Comparison of ENCODE assay signal across 1 cellular context in the genomic region with DNA sequence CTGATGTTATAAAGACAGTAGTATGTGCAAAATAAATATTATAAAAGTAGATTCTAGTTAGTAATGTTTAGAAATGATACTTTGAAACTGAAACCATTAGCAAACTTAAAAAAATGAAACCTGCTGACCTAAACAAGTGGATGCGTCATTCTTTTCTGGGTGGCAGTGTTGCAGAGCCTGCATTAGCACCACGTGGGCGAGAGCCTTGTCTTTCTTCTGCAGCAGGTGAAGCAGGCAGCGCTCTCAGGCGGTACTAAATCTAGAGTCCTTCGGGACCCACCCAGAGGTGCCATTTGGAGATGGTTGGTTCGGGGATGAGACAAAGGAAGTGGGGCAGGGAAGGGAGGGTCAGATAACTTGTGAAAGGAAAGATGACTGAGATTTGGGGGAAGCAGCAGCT.
TF ChIP-seq lines count a peak whose summit lies in the region.

No MANE protein-coding gene starts in this region.

TF ChIP-seq in GM12878, 131 proteins besides CTCF, POLR2A, EP300 and RAD21 (continued from another document):
- TF ChIP-seq, protein P1, sequence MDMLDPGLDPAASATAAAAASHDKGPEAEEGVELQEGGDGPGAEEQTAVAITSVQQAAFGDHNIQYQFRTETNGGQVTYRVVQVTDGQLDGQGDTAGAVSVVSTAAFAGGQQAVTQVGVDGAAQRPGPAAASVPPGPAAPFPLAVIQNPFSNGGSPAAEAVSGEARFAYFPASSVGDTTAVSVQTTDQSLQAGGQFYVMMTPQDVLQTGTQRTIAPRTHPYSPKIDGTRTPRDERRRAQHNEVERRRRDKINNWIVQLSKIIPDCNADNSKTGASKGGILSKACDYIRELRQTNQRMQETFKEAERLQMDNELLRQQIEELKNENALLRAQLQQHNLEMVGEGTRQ (IDR thresholded peaks at IDR 0.05; ENCODE audit: borderline replicate concordance, low read depth, low read length) = peak; percentile 36; the same call in 1 of the 2 replicates
- TF ChIP-seq BHLHE40 (IDR thresholded peaks at IDR 0.05; ENCODE audit: borderline replicate concordance in 1 of 2, low read depth in 2 of 2, low read length in 1 of 2) = 0 out of 4 replicates have a peak, but pooled peaks of 1 of the 2 experiments have one; percentile 23
- TF ChIP-seq, protein P2, sequence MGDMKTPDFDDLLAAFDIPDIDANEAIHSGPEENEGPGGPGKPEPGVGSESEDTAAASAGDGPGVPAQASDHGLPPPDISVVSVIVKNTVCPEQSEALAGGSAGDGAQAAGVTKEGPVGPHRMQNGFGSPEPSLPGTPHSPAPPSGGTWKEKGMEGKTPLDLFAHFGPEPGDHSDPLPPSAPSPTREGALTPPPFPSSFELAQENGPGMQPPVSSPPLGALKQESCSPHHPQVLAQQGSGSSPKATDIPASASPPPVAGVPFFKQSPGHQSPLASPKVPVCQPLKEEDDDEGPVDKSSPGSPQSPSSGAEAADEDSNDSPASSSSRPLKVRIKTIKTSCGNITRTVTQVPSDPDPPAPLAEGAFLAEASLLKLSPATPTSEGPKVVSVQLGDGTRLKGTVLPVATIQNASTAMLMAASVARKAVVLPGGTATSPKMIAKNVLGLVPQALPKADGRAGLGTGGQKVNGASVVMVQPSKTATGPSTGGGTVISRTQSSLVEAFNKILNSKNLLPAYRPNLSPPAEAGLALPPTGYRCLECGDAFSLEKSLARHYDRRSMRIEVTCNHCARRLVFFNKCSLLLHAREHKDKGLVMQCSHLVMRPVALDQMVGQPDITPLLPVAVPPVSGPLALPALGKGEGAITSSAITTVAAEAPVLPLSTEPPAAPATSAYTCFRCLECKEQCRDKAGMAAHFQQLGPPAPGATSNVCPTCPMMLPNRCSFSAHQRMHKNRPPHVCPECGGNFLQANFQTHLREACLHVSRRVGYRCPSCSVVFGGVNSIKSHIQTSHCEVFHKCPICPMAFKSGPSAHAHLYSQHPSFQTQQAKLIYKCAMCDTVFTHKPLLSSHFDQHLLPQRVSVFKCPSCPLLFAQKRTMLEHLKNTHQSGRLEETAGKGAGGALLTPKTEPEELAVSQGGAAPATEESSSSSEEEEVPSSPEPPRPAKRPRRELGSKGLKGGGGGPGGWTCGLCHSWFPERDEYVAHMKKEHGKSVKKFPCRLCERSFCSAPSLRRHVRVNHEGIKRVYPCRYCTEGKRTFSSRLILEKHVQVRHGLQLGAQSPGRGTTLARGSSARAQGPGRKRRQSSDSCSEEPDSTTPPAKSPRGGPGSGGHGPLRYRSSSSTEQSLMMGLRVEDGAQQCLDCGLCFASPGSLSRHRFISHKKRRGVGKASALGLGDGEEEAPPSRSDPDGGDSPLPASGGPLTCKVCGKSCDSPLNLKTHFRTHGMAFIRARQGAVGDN (IDR thresholded peaks at IDR 0.05) = peak; percentile 55; the same call in 1 of the 2 replicates
- TF ChIP-seq GABPA (IDR thresholded peaks at IDR 0.05; ENCODE audit: low read depth) = no peak
- no peak for TF ChIP-seq NFYA (IDR thresholded peaks at IDR 0.05; ENCODE audit: borderline replicate concordance, low read depth, low read length)
- TF ChIP-seq MEF2B (IDR thresholded peaks at IDR 0.05; ENCODE audit: partially characterized antibody, poor library complexity, severe bottlenecking) = no peak
- no peak for TF ChIP-seq RFX5 (IDR thresholded peaks at IDR 0.05; ENCODE audit: low read depth, low read length)
- TF ChIP-seq ZZZ3 (IDR thresholded peaks at IDR 0.05; ENCODE audit: control insufficient read depth, insufficient read length, low read depth) = no peak
- TF ChIP-seq NRF1 (conservative IDR thresholded peaks at IDR 0.05; ENCODE audit: low read depth, low read length) = no peak
- no peak for TF ChIP-seq NBN (IDR thresholded peaks at IDR 0.05)
- TF ChIP-seq, protein P3, sequence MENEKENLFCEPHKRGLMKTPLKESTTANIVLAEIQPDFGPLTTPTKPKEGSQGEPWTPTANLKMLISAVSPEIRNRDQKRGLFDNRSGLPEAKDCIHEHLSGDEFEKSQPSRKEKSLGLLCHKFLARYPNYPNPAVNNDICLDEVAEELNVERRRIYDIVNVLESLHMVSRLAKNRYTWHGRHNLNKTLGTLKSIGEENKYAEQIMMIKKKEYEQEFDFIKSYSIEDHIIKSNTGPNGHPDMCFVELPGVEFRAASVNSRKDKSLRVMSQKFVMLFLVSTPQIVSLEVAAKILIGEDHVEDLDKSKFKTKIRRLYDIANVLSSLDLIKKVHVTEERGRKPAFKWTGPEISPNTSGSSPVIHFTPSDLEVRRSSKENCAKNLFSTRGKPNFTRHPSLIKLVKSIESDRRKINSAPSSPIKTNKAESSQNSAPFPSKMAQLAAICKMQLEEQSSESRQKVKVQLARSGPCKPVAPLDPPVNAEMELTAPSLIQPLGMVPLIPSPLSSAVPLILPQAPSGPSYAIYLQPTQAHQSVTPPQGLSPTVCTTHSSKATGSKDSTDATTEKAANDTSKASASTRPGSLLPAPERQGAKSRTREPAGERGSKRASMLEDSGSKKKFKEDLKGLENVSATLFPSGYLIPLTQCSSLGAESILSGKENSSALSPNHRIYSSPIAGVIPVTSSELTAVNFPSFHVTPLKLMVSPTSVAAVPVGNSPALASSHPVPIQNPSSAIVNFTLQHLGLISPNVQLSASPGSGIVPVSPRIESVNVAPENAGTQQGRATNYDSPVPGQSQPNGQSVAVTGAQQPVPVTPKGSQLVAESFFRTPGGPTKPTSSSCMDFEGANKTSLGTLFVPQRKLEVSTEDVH (IDR thresholded peaks at IDR 0.05; ENCODE audit: low read depth, partially characterized antibody) = no peak
- TF ChIP-seq CHD1 (IDR thresholded peaks at IDR 0.05; ENCODE audit: low read depth, low read length) = no peak
- no peak for TF ChIP-seq MYC (IDR thresholded peaks at IDR 0.05; ENCODE audit: insufficient read depth, insufficient read length, insufficient replicate concordance, low read length, severe bottlenecking)
TF ChIP-seq in GM12878: peak in this region for 10.
